ENCODE assay signal across 16 cellular contexts in the genomic region with DNA sequence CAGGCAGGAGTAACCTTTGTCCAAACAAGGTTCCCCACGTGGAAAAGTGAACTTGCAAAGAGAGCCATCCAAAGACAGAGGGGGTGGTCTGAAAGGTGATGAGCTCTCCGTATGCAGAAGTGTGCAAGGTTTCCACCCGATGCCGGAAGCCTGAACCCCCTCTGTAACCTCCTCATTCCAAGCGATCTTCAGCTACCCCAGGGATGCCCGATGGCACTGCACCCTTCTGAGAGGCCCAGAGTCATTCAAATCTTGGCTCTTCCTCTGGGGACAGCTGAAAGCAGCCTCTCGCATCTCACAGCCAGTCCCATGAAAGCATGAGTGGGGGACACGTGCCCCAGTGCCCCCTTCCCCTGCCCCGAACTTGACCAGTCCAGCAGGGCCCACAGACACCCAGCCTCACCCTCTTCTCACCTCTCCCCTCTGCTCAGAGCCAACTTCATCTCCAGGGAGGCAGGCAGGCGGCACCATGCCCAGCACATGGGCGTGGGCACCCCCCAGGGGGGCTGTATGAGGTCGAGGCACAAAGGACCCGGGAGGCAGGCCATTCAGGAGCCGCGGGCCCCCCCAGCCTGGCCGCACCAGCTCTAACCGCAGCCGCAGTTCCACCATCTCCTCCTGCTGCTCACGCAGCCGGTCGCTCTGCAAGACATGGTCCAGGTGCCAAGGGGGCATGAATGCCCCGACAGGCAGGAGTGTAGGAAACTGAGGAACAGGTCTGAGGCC. TPM values are rescaled to one million over a fixed set of nuclear protein-coding genes. Genes with fewer than 3 reads are reported as not detected.
DNase-seq lines count a peak whose midpoint lies in the region; ATAC-seq, FAIRE-seq and TF ChIP-seq lines count a peak whose summit lies in the region.
"Had no signal": no experiment of that assay in that cellular context is flagged by ENCODE, and none has a peak within 500 bp of the region (broad histone marks: within the 10 kb centered on the region; RNA-seq: fewer than 3 reads in every experiment).

No MANE protein-coding gene starts in this region.

- CTCF ChIA-PET in A549 (lab: Yijun Ruan, JAX), result interaction anchor here (0.5 to 7.2 kb wide), 34 partner anchors 8 to 288 kb away, joined by 3 to 126 read pairs (median 4); partner anchors contain the start of genes KIF7, MESP1, PEX11A and PLIN1
- CTCF ChIA-PET in HEK293 (lab: Yijun Ruan, JAX), result interaction anchor here (0.6 to 3.3 kb wide), 22 partner anchors 11 to 860 kb away, joined by 3 to 36 read pairs (median 4); no protein-coding TSS in a partner anchor

- no peak overlapping the region for H3K4me3 ChIP-seq in A549
- H3K4me3 ChIP-seq in HEK293 (ENCODE audit: low read depth, low read length), result no peak overlapping the region
- no peak overlapping the region for H3K4me3 ChIP-seq in gastroesophageal sphincter
- H3K4me3 ChIP-seq in osteoblast (ENCODE audit: insufficient read depth, low read length), result no peak overlapping the region
- H3K4me3 ChIP-seq: MG63 had no signal

- FAIRE-seq in A549 (lab: Jason Lieb, UNC), result no peak
- FAIRE-seq: G401.6, GM12892, H1 had no signal

- POLR2A ChIA-PET in A549 (lab: Yijun Ruan, JAX) (no interaction called here), HEK293 (lab: Yijun Ruan, JAX) (interaction anchor here (0.9 to 1.1 kb wide), 2 partner anchors 14 to 72 kb away, joined by 3 read pairs; partner anchors contain the start of gene TICRR)

- no peak overlapping the region for H3K27ac Mint-ChIP-seq in nephron progenitor cell
- H3K27ac Mint-ChIP-seq: CD4-positive, CD25-positive, alpha-beta regulatory T cell had no signal

- no peak overlapping the region for H2AFZ ChIP-seq in osteoblast (ENCODE audit: low read length)

- peaks cover 12% of the 10 kb centered on the region for H4K20me1 ChIP-seq in osteoblast (ENCODE audit: insufficient read depth, low read length)

- no peak for DNase-seq in A549 (ENCODE audit: low read depth in 1 of 2, low spot score in 1 of 2)
- DNase-seq in osteoblast (ENCODE audit: insufficient read length, low spot score, missing footprints), result peak; percentile 76
- DNase-seq in superior temporal gyrus (ENCODE audit: extremely low spot score), result no peak
- no peak for DNase-seq in nephron progenitor cell
- DNase-seq in HUDEP-2 (lab: John Stamatoyannopoulos, UW; ENCODE audit: unreplicated experiment in 76 of 76), result no peak
- no peak for DNase-seq in NCI-H2107 (lab: John Stamatoyannopoulos, UW)
- DNase-seq: DMS79, KG1 had no signal

- TF ChIP-seq RAD21 in A549 (conservative IDR thresholded peaks at IDR 0.05 in 1 of 2, IDR thresholded peaks at IDR 0.05 in 1 of 2), result no peak

- H3K27me3 Mint-ChIP-seq in nephron progenitor cell (ENCODE audit: low read depth, poor library complexity), result peaks cover 3% of the 10 kb centered on the region

- no peak overlapping the region for H3K4me3 Mint-ChIP-seq in nephron progenitor cell
- H3K4me3 Mint-ChIP-seq: CD4-positive, CD25-positive, alpha-beta regulatory T cell had no signal

- TF ChIP-seq EP300 in A549 (IDR thresholded peaks at IDR 0.05), result no peak
- TF ChIP-seq EP300 in gastroesophageal sphincter (IDR thresholded peaks at IDR 0.05), result no peak

- H3K36me3 ChIP-seq in HEK293 (ENCODE audit: control insufficient read depth in 2 of 2, insufficient read depth in 1 of 2, low read length in 2 of 2), result peaks cover 34 to 81% of the 10 kb centered on the region in 2 experiments
- H3K36me3 ChIP-seq in gastroesophageal sphincter, result peaks cover 0 to 52% of the 10 kb centered on the region in 2 donors
- H3K36me3 ChIP-seq in osteoblast (ENCODE audit: insufficient read depth, low read length), result peaks cover 50% of the 10 kb centered on the region

- peaks cover 54% of the 10 kb centered on the region for H3K36me3 Mint-ChIP-seq in nephron progenitor cell (ENCODE audit: low read depth)
- H3K36me3 Mint-ChIP-seq: CD4-positive, CD25-positive, alpha-beta regulatory T cell had no signal

- no peaks in the 10 kb centered on the region for H3K4me1 Mint-ChIP-seq in nephron progenitor cell
- H3K4me1 Mint-ChIP-seq: CD4-positive, CD25-positive, alpha-beta regulatory T cell had no signal

- TF ChIP-seq CTCF in A549 (IDR thresholded peaks at IDR 0.05), result no peak
- TF ChIP-seq CTCF in HEK293 (tag by site-specific recombination; IDR thresholded peaks at IDR 0.05), result no peak
- no peak for TF ChIP-seq CTCF in gastroesophageal sphincter (IDR thresholded peaks at IDR 0.05)
- no peak for TF ChIP-seq CTCF in osteoblast (IDR thresholded peaks at IDR 0.05; ENCODE audit: extremely low read depth, low read depth, low read length)
- TF ChIP-seq CTCF in nephron progenitor cell (IDR thresholded peaks at IDR 0.05), result no peak

- no peak overlapping the region for H3K27ac ChIP-seq in A549
- H3K27ac ChIP-seq in HEK293 (ENCODE audit: extremely low read depth, low read depth, low read length), result no peak overlapping the region
- no peak overlapping the region for H3K27ac ChIP-seq in gastroesophageal sphincter
- no peak overlapping the region for H3K27ac ChIP-seq in osteoblast (ENCODE audit: low read depth, low read length)
- H3K27ac ChIP-seq: HL-60 had no signal

- TF ChIP-seq POLR2A in A549 (IDR thresholded peaks at IDR 0.05; ENCODE audit: low read length), result no peak
- no peak for TF ChIP-seq POLR2A in gastroesophageal sphincter (IDR thresholded peaks at IDR 0.05)

- no peaks in the 10 kb centered on the region for H3K9me3 Mint-ChIP-seq in nephron progenitor cell
- H3K9me3 Mint-ChIP-seq: CD4-positive, CD25-positive, alpha-beta regulatory T cell had no signal

- peaks cover 4% of the 10 kb centered on the region for H3K79me2 ChIP-seq in osteoblast (ENCODE audit: insufficient read depth, low read length)

- H3K27me3 ChIP-seq in gastroesophageal sphincter (no peaks in the 10 kb centered on the region), osteoblast (ENCODE audit: insufficient read depth, low read length) (no peaks in the 10 kb centered on the region)
- H3K27me3 ChIP-seq: MG63 had no signal

- H3K9me3 ChIP-seq in A549, result no peaks in the 10 kb centered on the region
- H3K9me3 ChIP-seq in HEK293 (ENCODE audit: control insufficient read depth, insufficient read depth, low read depth, low read length), result no peaks in the 10 kb centered on the region
- no peaks in the 10 kb centered on the region for H3K9me3 ChIP-seq in gastroesophageal sphincter
- H3K9me3 ChIP-seq in osteoblast (ENCODE audit: low read depth, low read length), result no peaks in the 10 kb centered on the region
- H3K9me3 ChIP-seq: MG63 had no signal

- 71% methylated on average over 17 of the region's 22 CpGs for WGBS in A549 (ENCODE audit: missing lambda C conversion rate)
- WGBS in gastroesophageal sphincter (ENCODE audit: low coverage in 1 of 2), 2 donors, result 0 to 84% methylated on average over 1 to 8 of the region's 22 CpGs

- H3K4me2 ChIP-seq in A549 (no peak overlapping the region), osteoblast (ENCODE audit: insufficient read depth, low read length) (no peak overlapping the region)

- H3K4me1 ChIP-seq in A549, result no peaks in the 10 kb centered on the region
- H3K4me1 ChIP-seq in HEK293 (ENCODE audit: control insufficient read depth, insufficient read depth, low read length), result no peaks in the 10 kb centered on the region
- peaks cover 0 to 10% (median 0%) of the 10 kb centered on the region in 3 donors for H3K4me1 ChIP-seq in gastroesophageal sphincter
- H3K4me1 ChIP-seq in osteoblast (ENCODE audit: insufficient read depth, low read length), result no peaks in the 10 kb centered on the region

- ATAC-seq in A549 (peak; percentile 23 to 56; a peak in 5 of 6 replicates), gastroesophageal sphincter (peak; percentile 22)

TF ChIP-seq in A549, 52 proteins besides CTCF, POLR2A, EP300 and RAD21 (continues in another document):
- no peak for TF ChIP-seq FOSB (CRISPR knock-in tag; IDR thresholded peaks at IDR 0.05)
- no peak for TF ChIP-seq SREBF2 (IDR thresholded peaks at IDR 0.05)
- no peak for TF ChIP-seq ESRRA (IDR thresholded peaks at IDR 0.05; ENCODE audit: borderline replicate concordance, low read length)
- TF ChIP-seq NFE2L2 (conservative IDR thresholded peaks at IDR 0.05; ENCODE audit: low read length), result no peak

RNA-seq across cellular contexts. Expression of gene KIF7, which starts 8.7 kb away (rescaled TPM):
- 2.1 and 2.2 TPM in 2 replicates for polyA plus RNA-seq in A549 (2011; rRNA removed)
- polyA plus RNA-seq in A549 (2012; cell fraction: cytosol; rRNA removed), result 4.9 and 5.9 TPM in 2 replicates
- polyA plus RNA-seq in A549 (2012; cell fraction: nucleus; rRNA removed), result 14.3 and 15.9 TPM in 2 replicates
- 3.3 to 4.1 TPM (median 3.9 TPM) in 3 replicates for polyA plus RNA-seq in A549 (2017; fragmentation: RNase III; extraction: RNeasy Plus Mini Kit Qiagen cat#74134 plus additional on column Dnase treatment)
- 1.4 and 1.6 TPM in 2 replicates for polyA minus RNA-seq in A549 (2011; rRNA and poly(A)+ RNA removed)
- total RNA-seq in gastroesophageal sphincter, result 10 to 100 TPM; 17.0 to 26.3 (median 18.3) TPM
- total RNA-seq in osteoblast, result 10.6 and 12.3 TPM in 2 replicates
- polyA plus RNA-seq: CD4-positive, CD25-positive, alpha-beta regulatory T cell had no signal

RNA-seq across cellular contexts. Expression of gene PLIN1, which starts 32.6 kb away (rescaled TPM):
- 0.56 and 0.74 TPM in 2 replicates for polyA plus RNA-seq in A549 (2011; rRNA removed)
- polyA plus RNA-seq in A549 (2012; cell fraction: cytosol; rRNA removed), result 0.15 and 0.26 TPM in 2 replicates
- 0.56 and 0.61 TPM in 2 replicates for polyA plus RNA-seq in A549 (2012; cell fraction: nucleus; rRNA removed)
- polyA plus RNA-seq in A549 (2017; fragmentation: RNase III; extraction: RNeasy Plus Mini Kit Qiagen cat#74134 plus additional on column Dnase treatment), result 0.13 to 0.28 TPM (median 0.27 TPM) in 3 replicates
- 0.08 and 0.24 TPM in 2 replicates for polyA minus RNA-seq in A549 (2011; rRNA and poly(A)+ RNA removed)
- total RNA-seq in gastroesophageal sphincter, result 10 to 100 TPM in 1 of 4 donors, 1 to 10 TPM in 3; 1.2 to 22.2 (median 2.5) TPM
- under 0.01 TPM in 1 of 2 replicates, not detected in the other for total RNA-seq in osteoblast
- total RNA-seq: CD4-positive, CD25-positive, alpha-beta regulatory T cell; H1 had no signal
- polyA plus RNA-seq: CD4-positive, CD25-positive, alpha-beta regulatory T cell had no signal

RNA-seq across cellular contexts. Expression of gene PEX11A, which starts 44.0 kb away (rescaled TPM):
- 8.1 and 11.3 TPM in 2 replicates for polyA plus RNA-seq in A549 (2011; rRNA removed)
- polyA plus RNA-seq in A549 (2012; cell fraction: cytosol; rRNA removed), result 3.2 TPM in 2 replicates
- polyA plus RNA-seq in A549 (2012; cell fraction: nucleus; rRNA removed), result 1.7 and 2.0 TPM in 2 replicates
- 5.2 to 6.3 TPM (median 6.0 TPM) in 3 replicates for polyA plus RNA-seq in A549 (2017; fragmentation: RNase III; extraction: RNeasy Plus Mini Kit Qiagen cat#74134 plus additional on column Dnase treatment)
- polyA minus RNA-seq in A549 (2011; rRNA and poly(A)+ RNA removed), result 6.7 and 10.0 TPM in 2 replicates
- total RNA-seq in gastroesophageal sphincter, result 10 to 100 TPM; 11.6 to 17.6 (median 16.4) TPM
- 4.0 and 5.0 TPM in 2 replicates for total RNA-seq in osteoblast

RNA-seq across cellular contexts. Expression of gene WDR93, which starts 44.0 kb away (rescaled TPM):
- 0.26 and 0.38 TPM in 2 replicates for polyA plus RNA-seq in A549 (2011; rRNA removed)
- polyA plus RNA-seq in A549 (2012; cell fraction: cytosol; rRNA removed), result 0.09 and 0.12 TPM in 2 replicates
- 0.06 and 0.07 TPM in 2 replicates for polyA plus RNA-seq in A549 (2012; cell fraction: nucleus; rRNA removed)
- 0.10 to 0.16 TPM (median 0.12 TPM) in 3 replicates for polyA plus RNA-seq in A549 (2017; fragmentation: RNase III; extraction: RNeasy Plus Mini Kit Qiagen cat#74134 plus additional on column Dnase treatment)
- polyA minus RNA-seq in A549 (2011; rRNA and poly(A)+ RNA removed), result 0.19 and 0.29 TPM in 2 replicates
- under 1 TPM in 1 of 4 donors, not detected in 3; 0.15 TPM for total RNA-seq in gastroesophageal sphincter
- under 0.01 and 0.36 TPM in 2 replicates for total RNA-seq in osteoblast
- total RNA-seq: CD4-positive, CD25-positive, alpha-beta regulatory T cell; H1 had no signal
- polyA plus RNA-seq: CD4-positive, CD25-positive, alpha-beta regulatory T cell had no signal
